Comparison of ENCODE assay signal across 22 cellular contexts in the genomic region with DNA sequence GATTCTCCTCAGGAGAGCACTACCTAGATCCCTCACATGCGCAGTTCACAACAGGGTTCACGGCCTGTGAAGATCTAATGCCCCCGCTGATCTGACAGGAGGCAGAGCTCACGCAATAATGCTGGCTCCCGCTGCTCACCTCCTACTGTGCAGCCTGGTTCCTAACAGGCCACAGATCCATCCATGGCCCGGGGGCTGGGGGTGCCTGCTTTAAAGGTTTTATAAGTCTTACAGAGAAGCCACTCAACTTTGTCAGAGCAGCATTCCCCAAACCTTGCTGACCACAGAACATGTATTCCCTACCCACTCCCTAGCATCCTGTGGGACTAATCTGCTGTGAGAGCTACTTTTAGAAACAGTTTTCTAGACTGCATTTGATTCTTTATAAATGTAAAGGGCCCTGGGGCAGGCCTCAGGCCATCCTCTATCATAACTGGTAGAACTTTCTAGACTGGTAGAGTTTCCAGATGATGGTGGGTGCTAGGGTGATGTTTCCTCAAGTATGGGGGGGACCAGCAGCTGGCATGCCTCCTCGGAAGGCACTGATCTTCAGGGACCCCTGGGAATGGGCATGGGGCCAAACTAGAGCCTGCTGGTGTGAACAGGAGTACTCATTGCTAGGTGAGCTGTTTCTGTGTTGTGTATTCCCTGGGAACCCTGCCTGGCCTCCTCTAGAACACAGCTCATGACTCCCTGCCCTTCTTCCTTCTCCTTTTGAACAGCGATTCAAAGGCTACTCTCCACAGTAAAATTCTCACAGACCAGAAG. TPM values are rescaled to one million over a fixed set of nuclear protein-coding genes. Genes with fewer than 3 reads are reported as not detected.
DNase-seq lines count a peak whose midpoint lies in the region; ATAC-seq and TF ChIP-seq lines count a peak whose summit lies in the region.
"Had no signal": no experiment of that assay in that cellular context is flagged by ENCODE, and none has a peak within 500 bp of the region (broad histone marks: within the 10 kb centered on the region; RNA-seq: fewer than 3 reads in every experiment).

No MANE protein-coding gene starts in this region.

- no peak overlapping the region for H3K4me2 ChIP-seq in hepatocyte
- peak overlapping the region; percentile 24 for H3K4me2 ChIP-seq in trophoblast cell (ENCODE audit: low read length)
- H3K4me2 ChIP-seq: KMS-11 had no signal

- H3K27me3 ChIP-seq in hepatocyte: no peaks in the 10 kb centered on the region
- H3K27me3 ChIP-seq in trophoblast cell (ENCODE audit: insufficient read depth, low read length): no peaks in the 10 kb centered on the region
- no peaks in the 10 kb centered on the region for H3K27me3 ChIP-seq in upper lobe of right lung
- H3K27me3 ChIP-seq: MG63 had no signal

- no peaks in the 10 kb centered on the region for H4K20me1 ChIP-seq in hepatocyte (ENCODE audit: insufficient read depth, poor library complexity, severe bottlenecking)

- H3K27ac ChIP-seq in SK-N-MC (no peak overlapping the region), hepatocyte (peak overlapping the region; percentile 42), trophoblast cell (ENCODE audit: low read depth, low read length) (peak overlapping the region; percentile 98), upper lobe of right lung (no peak overlapping the region)
- H3K27ac ChIP-seq: 22Rv1, KMS-11 had no signal

- peak; percentile 7 for DNase-seq in DMS 273 (lab: John Stamatoyannopoulos, UW; ENCODE audit: unreplicated experiment)
- DNase-seq in DMS 273 treated with DMSO at 0.1 percent for 48 hours (lab: John Stamatoyannopoulos, UW): no peak
- peak; percentile 14 for DNase-seq in SK-N-MC (ENCODE audit: low read depth, low spot score)
- DNase-seq in hepatocyte (ENCODE audit: low spot score): no peak
- no peak for DNase-seq in trophoblast cell
- DNase-seq in NCI-H1436 (lab: John Stamatoyannopoulos, UW): no peak
- no peak for DNase-seq in upper lobe of right lung
- DNase-seq: Calu3; CD4-positive, alpha-beta memory T cell; DMS79 treated with DMSO at 0.1 percent for 48 hours; GDM1; MG63; NCI-H1092; NCI-H1694; NCI-H345; NCI-H526 treated with DMSO at 0.1 percent for 48 hours; NK-92 treated with Interleukin-12 subunit alpha and Interleukin-12 subunit beta, amount 100 ng/mL, for 24 hours; SIG-M5 had no signal

- H3K9ac ChIP-seq in SK-N-MC (ENCODE audit: insufficient read length): no peak overlapping the region
- no peak overlapping the region for H3K9ac ChIP-seq in trophoblast cell (ENCODE audit: low read length)
- H3K9ac ChIP-seq: KMS-11 had no signal

- H2AFZ ChIP-seq in hepatocyte: no peak overlapping the region
- H2AFZ ChIP-seq in trophoblast cell (ENCODE audit: insufficient read depth, low read length, poor library complexity): no peak overlapping the region

- H4K91ac ChIP-seq in trophoblast cell (ENCODE audit: low read depth, low read length): peak overlapping the region; percentile 94

- ATAC-seq in GM19023 (IDR thresholded peaks at IDR 0.05; ENCODE audit: unreplicated experiment): no peak
- no peak for ATAC-seq in upper lobe of right lung

- H3K9me3 ChIP-seq in SK-N-MC (ENCODE audit: low read depth, low read length) (no peaks in the 10 kb centered on the region), hepatocyte (ENCODE audit: low read depth) (no peaks in the 10 kb centered on the region), trophoblast cell (ENCODE audit: insufficient read depth, low read depth, low read length) (peaks cover 3% of the 10 kb centered on the region), upper lobe of right lung (no peaks in the 10 kb centered on the region)
- H3K9me3 ChIP-seq: MG63 had no signal

- peak overlapping the region; percentile 85 for H3K18ac ChIP-seq in trophoblast cell (ENCODE audit: low read length)

- no peak overlapping the region for H4K12ac ChIP-seq in trophoblast cell (ENCODE audit: low read depth, low read length)

- peaks cover 23% of the 10 kb centered on the region for H3K79me1 ChIP-seq in trophoblast cell (ENCODE audit: low read length)

- peak overlapping the region; percentile 45 for H2AK5ac ChIP-seq in trophoblast cell (ENCODE audit: low read length)

- H3K14ac ChIP-seq in trophoblast cell (ENCODE audit: low read length): peak overlapping the region; percentile 74

- peak overlapping the region; percentile 30 for H4K8ac ChIP-seq in trophoblast cell (ENCODE audit: low read depth, low read length)

- no peak overlapping the region for H3K23ac ChIP-seq in trophoblast cell (ENCODE audit: low read length)

- 68% methylated on average over 8 of the region's 8 CpGs for WGBS in hepatocyte (ENCODE audit: low lambda C conversion rate, missing lambda C conversion rate)
- no CpG with 5 or more reads among the region's 8 CpGs for WGBS in trophoblast cell (ENCODE audit: extremely low coverage, insufficient coverage, insufficient read length)

- H2BK12ac ChIP-seq in trophoblast cell (ENCODE audit: low read length): peak overlapping the region; percentile 81

- H3K4ac ChIP-seq in trophoblast cell (ENCODE audit: low read depth, low read length): peak overlapping the region; percentile 50

- H3K4me3 ChIP-seq in SK-N-MC (no peak overlapping the region), hepatocyte (no peak overlapping the region), trophoblast cell (ENCODE audit: low read depth, low read length) (no peak overlapping the region), upper lobe of right lung (no peak overlapping the region)
- H3K4me3 ChIP-seq: GM12878, MG63 had no signal

- peak overlapping the region; percentile 91 for H2BK5ac ChIP-seq in trophoblast cell (ENCODE audit: low read depth, low read length, poor library complexity)

- H3K79me2 ChIP-seq in hepatocyte (no peaks in the 10 kb centered on the region), trophoblast cell (ENCODE audit: control insufficient read depth, insufficient read depth, low read length, poor library complexity) (peaks cover 5% of the 10 kb centered on the region)

- no peaks in the 10 kb centered on the region for H3K9me2 ChIP-seq in hepatocyte (replicated peaks; ENCODE audit: insufficient read depth)

- peak overlapping the region; percentile 85 for H2BK120ac ChIP-seq in trophoblast cell (ENCODE audit: insufficient read depth, low read length, poor library complexity)

- intact Hi-C loops in upper lobe of right lung (cut with DNase I): loop anchor here (5.0 kb wide), 1 partner anchor 313 kb away; no protein-coding TSS in a partner anchor

- TF ChIP-seq CTCF in hepatocyte (IDR thresholded peaks at IDR 0.05; ENCODE audit: poor library complexity): no peak
- no peak for TF ChIP-seq CTCF in upper lobe of right lung (IDR thresholded peaks at IDR 0.05)

- H3K4me1 ChIP-seq in hepatocyte (ENCODE audit: insufficient read depth): peaks cover 7% of the 10 kb centered on the region
- H3K4me1 ChIP-seq in trophoblast cell (ENCODE audit: control insufficient read depth in 1 of 2, insufficient read depth in 2 of 2, low read length in 2 of 2): peaks cover 14 to 37% of the 10 kb centered on the region in 2 experiments
- peaks cover 4% of the 10 kb centered on the region for H3K4me1 ChIP-seq in upper lobe of right lung

- no peaks in the 10 kb centered on the region for H3K36me3 ChIP-seq in SK-N-MC (ENCODE audit: insufficient read depth, low read length)
- no peaks in the 10 kb centered on the region for H3K36me3 ChIP-seq in hepatocyte (replicated peaks; ENCODE audit: insufficient read depth, low read depth)
- no peaks in the 10 kb centered on the region for H3K36me3 ChIP-seq in trophoblast cell (ENCODE audit: control insufficient read depth in 1 of 2, insufficient read depth in 2 of 2, low read length in 2 of 2)
- no peaks in the 10 kb centered on the region for H3K36me3 ChIP-seq in upper lobe of right lung
- H3K36me3 ChIP-seq: MG63 had no signal

RNA-seq across cellular contexts. Expression of gene RAD18, which starts 25.7 kb away (rescaled TPM):
- total RNA-seq in hepatocyte (6.0 and 6.3 TPM in 2 replicates), upper lobe of right lung (15.0 TPM)
- polyA plus RNA-seq in hepatocyte: 5.3 and 6.5 TPM in 2 replicates
- polyA plus RNA-seq in trophoblast cell (2013): 12.2 and 12.7 TPM in 2 replicates

Comparison
In these comparisons a context has a peak if more than half of its experiments do, and no peak if none do; other contexts are left out.
1. DNase-seq: peak in DMS 273 (single experiment) and SK-N-MC (single experiment); none in DMS 273 treated with DMSO at 0.1 percent for 48 hours (single experiment), hepatocyte (single experiment), trophoblast cell (0 of 2), NCI-H1436 (single experiment) and upper lobe of right lung (single experiment).
2. H3K27ac ChIP-seq: peak in hepatocyte (single experiment) and trophoblast cell (single experiment); none in SK-N-MC (single experiment) and upper lobe of right lung (single experiment).